8 cellular contexts compared by ENCODE assay signal in the genomic region with DNA sequence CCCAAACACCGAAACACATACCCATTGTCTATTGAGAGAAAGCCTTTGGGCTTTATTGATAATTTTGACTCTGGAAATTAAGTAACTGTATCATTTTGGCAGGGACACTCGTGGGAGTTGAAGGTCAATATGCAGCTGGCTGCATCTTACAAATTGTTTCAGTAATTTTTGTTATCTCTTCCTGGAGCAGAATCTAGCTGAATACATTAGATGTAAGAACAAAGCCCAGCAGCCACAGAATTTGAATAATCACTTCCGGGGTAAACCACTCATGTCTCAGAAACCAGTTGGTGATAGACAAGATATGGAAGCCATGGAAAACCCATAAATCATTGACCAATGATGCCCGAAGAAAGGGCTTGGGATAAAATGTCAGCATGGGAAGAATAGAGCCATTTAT.
DNase-seq lines count a peak whose midpoint lies in the region; ATAC-seq, FAIRE-seq and TF ChIP-seq lines count a peak whose summit lies in the region.

No MANE protein-coding gene starts in this region.

- H3K27ac ChIP-seq in colonic mucosa: peak overlapping the region; percentile 44
- H3K27ac ChIP-seq in small intestine (ENCODE audit: low read depth in 1 of 2, low read length in 1 of 2): peak overlapping the region; percentile 15 to 84

- WGBS in small intestine, 3 donors: 15 to 32% (median 25%) methylated on average over 4 of the region's 4 CpGs

- DNase-seq in colonic mucosa (no peak), small intestine (no peak), activated gamma-delta T cell (lab: John Stamatoyannopoulos, UW) (no peak), GOT3 (lab: John Stamatoyannopoulos, UW) (no peak)

- H3K36me3 ChIP-seq in colonic mucosa (no peaks in the 10 kb centered on the region), small intestine (ENCODE audit: control insufficient read depth in 2 of 2, insufficient read depth in 2 of 2, low read length in 2 of 2) (no peaks in the 10 kb centered on the region)

- no peak for FAIRE-seq in small intestine (lab: Jason Lieb, UNC)

- no peaks in the 10 kb centered on the region for H3K4me1 ChIP-seq in colonic mucosa
- H3K4me1 ChIP-seq in small intestine (ENCODE audit: control insufficient read depth in 2 of 2, insufficient read depth in 1 of 2, low read depth in 1 of 2, low read length in 1 of 2): peaks cover 7 to 23% of the 10 kb centered on the region in 2 donors

- ATAC-seq in GM19328 (IDR thresholded peaks at IDR 0.05; ENCODE audit: unreplicated experiment) (peak; percentile 49), HG03432 (IDR thresholded peaks at IDR 0.05; ENCODE audit: unreplicated experiment) (peak; percentile 53), HG03095 (IDR thresholded peaks at IDR 0.05; ENCODE audit: unreplicated experiment) (no peak), GM18873 (IDR thresholded peaks at IDR 0.05; ENCODE audit: low FRiP score, unreplicated experiment) (no peak)

- H3K4me3 ChIP-seq in colonic mucosa (no peak overlapping the region), small intestine (ENCODE audit: low read depth in 1 of 2, low read length in 2 of 2) (no peak overlapping the region)

- H3K27me3 ChIP-seq in colonic mucosa (no peaks in the 10 kb centered on the region), small intestine (ENCODE audit: control insufficient read depth in 2 of 2, insufficient read depth in 2 of 2, low read length in 2 of 2) (no peaks in the 10 kb centered on the region)

- H3K9ac ChIP-seq in colonic mucosa (ENCODE audit: low read depth in 2 of 2, low read length in 2 of 2): no peak overlapping the region

- H3K9me3 ChIP-seq in colonic mucosa (no peaks in the 10 kb centered on the region), small intestine (ENCODE audit: control insufficient read depth, low read depth) (no peaks in the 10 kb centered on the region)

- TF ChIP-seq CTCF in colonic mucosa (IDR thresholded peaks at IDR 0.05): no peak

- intact Hi-C loops in colonic mucosa (cut with DNase I): no loop called here

Comparison
In these comparisons a context has a peak if more than half of its experiments do, and no peak if none do; other contexts are left out.
1. ATAC-seq: peak in GM19328 (single experiment) and HG03432 (single experiment); none in HG03095 (single experiment) and GM18873 (single experiment).